Comparison of ENCODE assay signal across 8 cellular contexts in the genomic region with DNA sequence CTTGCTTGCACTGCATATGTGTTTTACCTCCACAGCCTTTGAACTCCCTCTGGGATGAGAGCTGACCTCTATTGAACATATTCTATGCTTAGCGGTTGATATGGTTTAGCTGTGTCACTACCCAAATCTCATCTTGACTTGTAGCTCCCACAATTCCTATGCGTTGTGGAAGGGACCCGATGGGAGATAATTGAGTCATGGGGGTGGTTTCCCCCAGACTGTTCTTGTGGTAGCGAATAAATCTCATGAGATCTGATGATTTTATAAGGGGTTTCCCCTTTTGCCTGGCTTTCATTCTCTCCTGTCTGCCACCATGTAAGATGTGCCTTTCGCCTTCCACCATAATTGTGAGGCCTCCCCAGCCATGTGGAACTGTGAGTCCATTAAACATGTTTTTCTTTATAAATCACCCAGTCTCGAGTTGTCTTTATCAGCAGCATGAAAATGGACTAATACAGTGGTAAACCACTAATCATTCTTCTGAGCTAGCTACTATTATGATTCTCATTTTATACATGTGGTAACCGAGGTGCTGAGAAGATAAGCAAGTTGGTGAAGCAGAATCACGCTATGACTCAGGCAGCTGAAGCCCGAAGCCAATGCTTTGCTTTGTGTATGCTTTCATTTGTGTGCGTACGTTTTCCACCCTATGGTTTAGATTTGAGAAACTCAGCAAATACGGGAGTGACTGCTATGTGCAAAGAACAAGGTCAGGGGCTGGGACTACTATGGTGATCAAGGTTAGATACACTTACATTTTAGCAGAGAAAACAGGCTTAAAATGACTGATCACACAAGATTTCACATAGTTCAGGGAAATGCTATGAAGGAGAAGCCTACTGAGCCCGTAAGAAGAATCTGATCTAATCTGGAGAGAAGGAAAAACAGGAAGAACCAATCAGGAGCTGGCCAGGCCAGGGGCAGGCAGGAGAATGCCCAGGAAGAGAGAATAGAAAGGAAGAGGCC.
A peak's percentile ranks its signal among the peaks of the same experiment; 100 is the strongest.
DNase-seq lines count a peak whose midpoint lies in the region; ATAC-seq and TF ChIP-seq lines count a peak whose summit lies in the region.

No MANE protein-coding gene starts in this region.

- H3K4me3 Mint-ChIP-seq in activated CD4-positive, alpha-beta T cell treated with anti-CD3 and anti-CD28 coated beads for 36 hours: peak overlapping the region; percentile 53
- peak overlapping the region in 1 of 2 donors; percentile 1 for H3K4me3 Mint-ChIP-seq in stimulated activated naive B cell treated with anti-CD40 and anti-IgM and Interleukin-4, amounts not matched to agents 10 μg/mL and 1 μg/mL and 100 μg/mL, for 72 hours

- no peaks in the 10 kb centered on the region for H3K9me3 ChIP-seq in esophagus muscularis mucosa

- no peak for TF ChIP-seq POLR2A in esophagus muscularis mucosa (IDR thresholded peaks at IDR 0.05; ENCODE audit: low read depth)

- ATAC-seq in GM18867 (IDR thresholded peaks at IDR 0.05; ENCODE audit: unreplicated experiment) (peak; percentile 98), HG02870 (IDR thresholded peaks at IDR 0.05; ENCODE audit: unreplicated experiment) (peak; percentile 98), foreskin keratinocyte (peak; percentile 41), esophagus mucosa (no peak)
- peak; percentile 94 for ATAC-seq in activated CD4-positive, alpha-beta T cell treated with anti-CD3 and anti-CD28 coated beads for 36 hours
- peak; percentile 64 to 88 for ATAC-seq in stimulated activated naive B cell treated with anti-CD40 and anti-IgM and Interleukin-4, amounts not matched to agents 10 μg/mL and 1 μg/mL and 100 μg/mL, for 72 hours (replicated peaks)

- CTCF ChIA-PET in activated CD4-positive, alpha-beta T cell treated with anti-CD3 and anti-CD28 coated beads for 36 hours (lab: Charles Lee): interaction anchor here (0.8 to 1.3 kb wide), 3 partner anchors 11 to 14 kb away, joined by 4 to 5 read pairs (median 4); no protein-coding TSS in a partner anchor

- TF ChIP-seq CTCF in foreskin keratinocyte (conservative IDR thresholded peaks at IDR 0.05) (no peak), esophagus muscularis mucosa (IDR thresholded peaks at IDR 0.05) (no peak)

- H3K27me3 Mint-ChIP-seq in activated CD4-positive, alpha-beta T cell treated with anti-CD3 and anti-CD28 coated beads for 36 hours: no peaks in the 10 kb centered on the region
- no peaks in the 10 kb centered on the region for H3K27me3 Mint-ChIP-seq in stimulated activated naive B cell treated with anti-CD40 and anti-IgM and Interleukin-4, amounts not matched to agents 10 μg/mL and 1 μg/mL and 100 μg/mL, for 72 hours

- peaks cover 2% of the 10 kb centered on the region for H3K9me3 Mint-ChIP-seq in activated CD4-positive, alpha-beta T cell treated with anti-CD3 and anti-CD28 coated beads for 36 hours (ENCODE audit: low read depth)
- H3K9me3 Mint-ChIP-seq in stimulated activated naive B cell treated with anti-CD40 and anti-IgM and Interleukin-4, amounts not matched to agents 10 μg/mL and 1 μg/mL and 100 μg/mL, for 72 hours: peaks cover 8% of the 10 kb centered on the region in 2 donors

- POLR2A ChIA-PET in activated CD4-positive, alpha-beta T cell treated with anti-CD3 and anti-CD28 coated beads for 36 hours (lab: Charles Lee): interaction anchor here (0.6 to 1.8 kb wide), 7 partner anchors 9 to 223 kb away, joined by 3 to 18 read pairs (median 4); no protein-coding TSS in a partner anchor

- H3K36me3 Mint-ChIP-seq in activated CD4-positive, alpha-beta T cell treated with anti-CD3 and anti-CD28 coated beads for 36 hours (ENCODE audit: low read depth): peaks cover 49% of the 10 kb centered on the region
- H3K36me3 Mint-ChIP-seq in stimulated activated naive B cell treated with anti-CD40 and anti-IgM and Interleukin-4, amounts not matched to agents 10 μg/mL and 1 μg/mL and 100 μg/mL, for 72 hours: peaks cover 37 to 54% of the 10 kb centered on the region in 2 donors

- intact Hi-C loops in activated CD4-positive, alpha-beta T cell treated with anti-CD3 and anti-CD28 coated beads for 36 hours (cut with DNase I, micrococcal nuclease): loop anchor here (1.0 to 5.0 kb wide), 8 partner anchors 10 to 811 kb away; a partner anchor contains a TSS
- intact Hi-C loops in esophagus muscularis mucosa (cut with DNase I): no loop called here

- 83% methylated on average over 13 of the region's 13 CpGs for WGBS in esophagus muscularis mucosa

- H3K27ac Mint-ChIP-seq in activated CD4-positive, alpha-beta T cell treated with anti-CD3 and anti-CD28 coated beads for 36 hours: peak overlapping the region; percentile 96
- H3K27ac Mint-ChIP-seq in stimulated activated naive B cell treated with anti-CD40 and anti-IgM and Interleukin-4, amounts not matched to agents 10 μg/mL and 1 μg/mL and 100 μg/mL, for 72 hours: peak overlapping the region; percentile 75

- no peaks in the 10 kb centered on the region for H3K4me1 ChIP-seq in foreskin keratinocyte
- H3K4me1 ChIP-seq in esophagus muscularis mucosa: peaks cover 0 to 11% (median 9%) of the 10 kb centered on the region in 4 donors

- H3K27ac ChIP-seq in foreskin keratinocyte (no peak overlapping the region), esophagus muscularis mucosa (replicated peaks in 1 of 4) (no peak overlapping the region)

- no peaks in the 10 kb centered on the region for H3K27me3 ChIP-seq in foreskin keratinocyte
- no peaks in the 10 kb centered on the region for H3K27me3 ChIP-seq in esophagus muscularis mucosa

- no peak for TF ChIP-seq EP300 in esophagus muscularis mucosa (IDR thresholded peaks at IDR 0.05)

- H3K36me3 ChIP-seq in esophagus muscularis mucosa: peaks cover 9 to 58% (median 26%) of the 10 kb centered on the region in 4 donors

- no peak overlapping the region for H3K4me3 ChIP-seq in esophagus muscularis mucosa

- H3K4me1 Mint-ChIP-seq in activated CD4-positive, alpha-beta T cell treated with anti-CD3 and anti-CD28 coated beads for 36 hours: peaks cover 51% of the 10 kb centered on the region
- peaks cover 11 to 35% of the 10 kb centered on the region in 2 donors for H3K4me1 Mint-ChIP-seq in stimulated activated naive B cell treated with anti-CD40 and anti-IgM and Interleukin-4, amounts not matched to agents 10 μg/mL and 1 μg/mL and 100 μg/mL, for 72 hours

- peak; percentile 80 for DNase-seq in activated CD4-positive, alpha-beta T cell treated with anti-CD3 and anti-CD28 coated beads for 36 hours
- DNase-seq in foreskin keratinocyte (no peak), DMS53 (lab: John Stamatoyannopoulos, UW) (no peak), esophagus muscularis mucosa (ENCODE audit: extremely low spot score) (no peak)
- DNase-seq in stimulated activated naive B cell treated with anti-CD40 and anti-IgM and Interleukin-4, amounts not matched to agents 10 μg/mL and 1 μg/mL and 100 μg/mL, for 72 hours: no peak
